ENCODE assay signal across 10 cellular contexts in the genomic region with DNA sequence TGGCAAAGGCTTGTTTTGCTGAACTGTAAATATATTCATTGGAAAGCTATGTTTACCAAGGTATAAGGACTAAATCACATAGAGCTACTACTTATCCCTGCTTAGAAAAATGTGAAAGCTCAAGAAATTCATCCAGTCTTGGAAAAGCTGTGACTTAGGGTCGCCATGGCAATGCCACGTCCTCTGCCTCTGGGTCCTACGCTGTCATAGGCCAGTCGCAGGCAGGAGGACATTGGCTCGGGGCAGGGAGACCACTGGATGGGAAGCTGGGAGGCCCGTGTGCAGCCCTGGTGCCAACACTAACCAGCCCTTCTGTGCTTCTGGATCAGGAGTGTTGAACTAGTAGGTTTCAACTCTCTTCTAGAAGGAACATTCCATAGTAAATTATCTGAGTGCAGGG.
A peak's percentile ranks its signal among the peaks of the same experiment; 100 is the strongest.
DNase-seq lines count a peak whose midpoint lies in the region; ATAC-seq, FAIRE-seq and TF ChIP-seq lines count a peak whose summit lies in the region.
"Had no signal": no experiment of that assay in that cellular context is flagged by ENCODE, and none has a peak within 500 bp of the region (broad histone marks: within the 10 kb centered on the region; RNA-seq: fewer than 3 reads in every experiment).

No MANE protein-coding gene starts in this region.

- H3K9me3 Mint-ChIP-seq in activated naive CD8-positive, alpha-beta T cell treated with anti-CD3 and anti-CD28 coated beads, Interleukin-2, amount 50 U/mL, for 24 hours: peaks cover 16% of the 10 kb centered on the region

- no peak overlapping the region for H2AFZ ChIP-seq in OCI-LY3 (ENCODE audit: low read depth, low read length)
- no peak overlapping the region for H2AFZ ChIP-seq in HepG2 (ENCODE audit: low read length)

- H3K4me1 ChIP-seq in OCI-LY3 (ENCODE audit: low read length) (peaks cover 18% of the 10 kb centered on the region), HepG2 (ENCODE audit: insufficient read depth, low read length) (no peaks in the 10 kb centered on the region)

- H3K4me3 ChIP-seq in AG10803 (ENCODE audit: low read length): no peak overlapping the region
- no peak overlapping the region for H3K4me3 ChIP-seq in OCI-LY3 (ENCODE audit: low read length)
- H3K4me3 ChIP-seq in HepG2 (replicated peaks in 1 of 3; ENCODE audit: insufficient read depth in 1 of 3, low read depth in 2 of 3, low read length in 3 of 3): no peak overlapping the region

- TF ChIP-seq POLR2A in HepG2 (IDR thresholded peaks at IDR 0.05; ENCODE audit: insufficient read depth in 1 of 2, low read depth in 2 of 2, low read length in 2 of 2): no peak

- H3K27me3 Mint-ChIP-seq in activated naive CD8-positive, alpha-beta T cell treated with anti-CD3 and anti-CD28 coated beads, Interleukin-2, amount 50 U/mL, for 24 hours: peaks cover 18% of the 10 kb centered on the region

- H3K27me3 ChIP-seq in OCI-LY3 (ENCODE audit: low read depth, low read length) (no peaks in the 10 kb centered on the region; the same call in 1 of the 2 replicates), HepG2 (ENCODE audit: control insufficient read depth in 1 of 2, insufficient read depth in 2 of 2, low read length in 2 of 2) (no peaks in the 10 kb centered on the region)

- H3K9me3 ChIP-seq in OCI-LY3 (ENCODE audit: insufficient read depth, low read length): no peaks in the 10 kb centered on the region
- H3K9me3 ChIP-seq in HepG2 (ENCODE audit: low read length): peaks cover 9% of the 10 kb centered on the region; the same call in 1 of the 2 replicates

- no peaks in the 10 kb centered on the region for H3K79me2 ChIP-seq in OCI-LY3 (ENCODE audit: low read length)
- H3K79me2 ChIP-seq in HepG2 (ENCODE audit: insufficient read depth, low read length): no peaks in the 10 kb centered on the region

- no peaks in the 10 kb centered on the region for H3K4me1 Mint-ChIP-seq in activated naive CD8-positive, alpha-beta T cell treated with anti-CD3 and anti-CD28 coated beads, Interleukin-2, amount 50 U/mL, for 24 hours

- no peaks in the 10 kb centered on the region for H3K36me3 Mint-ChIP-seq in activated naive CD8-positive, alpha-beta T cell treated with anti-CD3 and anti-CD28 coated beads, Interleukin-2, amount 50 U/mL, for 24 hours (ENCODE audit: low read depth)

- in situ Hi-C loops in HepG2 (cut with HindIII; ENCODE audit: extremely low pct_ligation_motif_present, low pct_unique_long_range_greater_than_20kb): loop anchor here (10.0 kb wide), 1 partner anchor 218 kb away; no protein-coding TSS in a partner anchor

- peak overlapping the region; percentile 78 for H3K4me2 ChIP-seq in OCI-LY3 (ENCODE audit: low read length)
- H3K4me2 ChIP-seq in HepG2 (ENCODE audit: low read depth, low read length): no peak overlapping the region

- TF ChIP-seq CTCF in AG10803 (conservative IDR thresholded peaks at IDR 0.05; ENCODE audit: low read length): no peak
- TF ChIP-seq CTCF in OCI-LY3 (IDR thresholded peaks at IDR 0.05; ENCODE audit: low read depth, low read length): no peak
- TF ChIP-seq CTCF in HepG2 (CRISPR knock-in tag; IDR thresholded peaks at IDR 0.05): no peak
- TF ChIP-seq CTCF in GM20000 (IDR thresholded peaks at IDR 0.05; ENCODE audit: extremely low read depth, missing control alignments): no peak

- H3K36me3 ChIP-seq in OCI-LY3 (replicated peaks; ENCODE audit: low read depth, low read length) (no peaks in the 10 kb centered on the region), HepG2 (replicated peaks in 1 of 2; ENCODE audit: control insufficient read depth in 1 of 2, insufficient read depth in 2 of 2, low read length in 2 of 2) (no peaks in the 10 kb centered on the region)

- ATAC-seq in GM21526 (IDR thresholded peaks at IDR 0.05; ENCODE audit: low FRiP score, unreplicated experiment) (peak; percentile 13), HepG2 (peak; percentile 25; the same call in 2 of the 3 replicates)
- no peak for ATAC-seq in activated naive CD8-positive, alpha-beta T cell treated with anti-CD3 and anti-CD28 coated beads, Interleukin-2, amount 50 U/mL, for 24 hours

- no peak for FAIRE-seq in HepG2 (lab: Jason Lieb, UNC)

- TF ChIP-seq RAD21 in HepG2 (CRISPR knock-in tag; IDR thresholded peaks at IDR 0.05): no peak

- CTCF ChIA-PET in HepG2 (lab: Yijun Ruan, JAX; ENCODE audit: low intra/inter-chr PET ratio, low total read pairs): interaction anchor here (1.1 to 1.8 kb wide), 2 partner anchors 226 to 799 kb away, joined by 4 to 9 read pairs; no protein-coding TSS in a partner anchor

- no peaks in the 10 kb centered on the region for H4K20me1 ChIP-seq in OCI-LY3 (ENCODE audit: insufficient read depth, low read length)
- no peaks in the 10 kb centered on the region for H4K20me1 ChIP-seq in HepG2 (ENCODE audit: insufficient read depth, low read length)

- intact Hi-C loops in HepG2 (cut with micrococcal nuclease; ENCODE audit: unreplicated experiment): no loop called here

- DNase-seq in AG10803 (ENCODE audit: low read depth) (peak; percentile 63), HepG2 (ENCODE audit: low spot score) (no peak), GM20000 (ENCODE audit: low spot score) (no peak), NCI-H1417 treated with DMSO at 0.1 percent for 48 hours (lab: John Stamatoyannopoulos, UW) (no peak)
- no peak for DNase-seq in activated T-cell treated with anti-CD3 and anti-CD28 coated beads, Interleukin-2, amount 50 U/mL, for 48 hours
- no peak for DNase-seq in activated naive CD8-positive, alpha-beta T cell treated with anti-CD3 and anti-CD28 coated beads, Interleukin-2, amount 50 U/mL, for 24 hours
- DNase-seq: NCI-H524 treated with DMSO at 0.1 percent for 48 hours had no signal

- H3K27ac ChIP-seq in OCI-LY3 (ENCODE audit: low read length) (no peak overlapping the region), HepG2 (ENCODE audit: extremely low read length, insufficient read depth, low read length) (no peak overlapping the region)

- 81% methylated on average over 6 of the region's 6 CpGs for WGBS in HepG2 (ENCODE audit: low lambda C conversion rate)

- no peak overlapping the region for H3K4me3 Mint-ChIP-seq in activated naive CD8-positive, alpha-beta T cell treated with anti-CD3 and anti-CD28 coated beads, Interleukin-2, amount 50 U/mL, for 24 hours

- TF ChIP-seq EP300 in HepG2 (IDR thresholded peaks at IDR 0.05; ENCODE audit: low read depth in 2 of 2, low read length in 2 of 2): no peak
- no peak for TF ChIP-seq EP300 in HepG2 (CRISPR knock-in tag; IDR thresholded peaks at IDR 0.05; ENCODE audit: borderline replicate concordance)

- H3K9ac ChIP-seq in OCI-LY3 (ENCODE audit: low read length) (no peak overlapping the region), HepG2 (ENCODE audit: insufficient read depth, low read depth, low read length) (no peak overlapping the region)

- POLR2A ChIA-PET in HepG2 (lab: Yijun Ruan, JAX): no interaction called here

- no TSS peak for BruUV-seq in HepG2 (replicated peaks; lab: Mats Ljungman, UMichigan)

- no peak overlapping the region for H3K27ac Mint-ChIP-seq in activated naive CD8-positive, alpha-beta T cell treated with anti-CD3 and anti-CD28 coated beads, Interleukin-2, amount 50 U/mL, for 24 hours
- H3K27ac Mint-ChIP-seq: activated naive CD4-positive, alpha-beta T cell treated with anti-CD3 and anti-CD28 coated beads, Interleukin-2, amount 50 U/mL, for 72 hours had no signal

TF ChIP-seq in HepG2, 621 proteins besides CTCF, POLR2A, EP300 and RAD21 (continues in another document):
- no peak for TF ChIP-seq NR2F2 (IDR thresholded peaks at IDR 0.05; ENCODE audit: borderline replicate concordance, low read depth)
- TF ChIP-seq ZNF275 (CRISPR knock-in tag; IDR thresholded peaks at IDR 0.05; ENCODE audit: borderline replicate concordance): no peak
- no peak for TF ChIP-seq SALL2 (CRISPR knock-in tag; IDR thresholded peaks at IDR 0.05)
- TF ChIP-seq ZHX1 (CRISPR knock-in tag; IDR thresholded peaks at IDR 0.05; ENCODE audit: low read depth): no peak
- TF ChIP-seq ZMAT3 (CRISPR knock-in tag; conservative IDR thresholded peaks at IDR 0.05): no peak
- no peak for TF ChIP-seq ZNF207 (IDR thresholded peaks at IDR 0.05; ENCODE audit: borderline replicate concordance)
- TF ChIP-seq ZBTB1 (CRISPR knock-in tag; IDR thresholded peaks at IDR 0.05; ENCODE audit: borderline replicate concordance): no peak
